Comparison of ENCODE assay signal across 7 cellular contexts in genomic region chr20:5569021-5569420, GRCh38. TPM values are rescaled to one million over a fixed set of nuclear protein-coding genes. Genes with fewer than 3 reads are reported as not detected.
A peak's percentile ranks its signal among the peaks of the same experiment; 100 is the strongest.
DNase-seq lines count a peak whose midpoint lies in the region; ATAC-seq and TF ChIP-seq lines count a peak whose summit lies in the region.

No MANE protein-coding gene starts in this region.

- intact Hi-C loops in left ventricle myocardium superior (cut with micrococcal nuclease): loop anchor here (5.0 kb wide), 1 partner anchor 218 kb away; no protein-coding TSS in a partner anchor

- H3K4me1 ChIP-seq in Peyer's patch: no peaks in the 10 kb centered on the region

- peak; percentile 61 for ATAC-seq in left ventricle myocardium superior

- peak; percentile 23 for DNase-seq in GM06990 (ENCODE audit: extremely low read depth, insufficient read length)
- DNase-seq in HuH-7.5 (ENCODE audit: low spot score): peak; percentile 16
- DNase-seq in Peyer's patch: peak in 2 of 3 donors; percentile 56 to 76
- no peak for DNase-seq in activated naive CD8-positive, alpha-beta T cell treated with anti-CD3 and anti-CD28 coated beads for 36 hours
- DNase-seq in left ventricle myocardium superior: no peak
- peak; percentile 18 for DNase-seq in smooth muscle cell of the brain vasculature (ENCODE audit: low read depth, low spot score)
- DNase-seq in cortex of kidney (lab: John Stamatoyannopoulos, UW): no peak

- no peaks in the 10 kb centered on the region for H3K27me3 Mint-ChIP-seq in activated naive CD8-positive, alpha-beta T cell treated with anti-CD3 and anti-CD28 coated beads for 36 hours

- TF ChIP-seq CTCF in GM06990 (IDR thresholded peaks at IDR 0.05; ENCODE audit: insufficient read depth, low read length, poor library complexity, severe bottlenecking) (peak; percentile 29), Peyer's patch (IDR thresholded peaks at IDR 0.05) (peak; percentile 34 to 81 (median 64))

- H3K27me3 ChIP-seq in GM06990 (replicated peaks; ENCODE audit: control insufficient read depth, insufficient read depth, low read length): no peaks in the 10 kb centered on the region
- H3K27me3 ChIP-seq in Peyer's patch: no peaks in the 10 kb centered on the region

- no peaks in the 10 kb centered on the region for H3K9me3 ChIP-seq in Peyer's patch

- H3K4me3 ChIP-seq in GM06990 (replicated peaks; ENCODE audit: low read depth, low read length) (no peak overlapping the region), Peyer's patch (no peak overlapping the region)

- H3K36me3 ChIP-seq in GM06990 (ENCODE audit: control insufficient read depth, insufficient read depth, low read length) (peaks cover 9% of the 10 kb centered on the region), Peyer's patch (peaks cover 0 to 79% (median 0%) of the 10 kb centered on the region in 3 donors)

- no peak for TF ChIP-seq POLR2A in Peyer's patch (IDR thresholded peaks at IDR 0.05)

- no peak overlapping the region for H3K4me3 Mint-ChIP-seq in activated naive CD8-positive, alpha-beta T cell treated with anti-CD3 and anti-CD28 coated beads for 36 hours

- no peaks in the 10 kb centered on the region for H3K9me3 Mint-ChIP-seq in activated naive CD8-positive, alpha-beta T cell treated with anti-CD3 and anti-CD28 coated beads for 36 hours

- H3K36me3 Mint-ChIP-seq in activated naive CD8-positive, alpha-beta T cell treated with anti-CD3 and anti-CD28 coated beads for 36 hours: peaks cover 28% of the 10 kb centered on the region

- H3K4me1 Mint-ChIP-seq in activated naive CD8-positive, alpha-beta T cell treated with anti-CD3 and anti-CD28 coated beads for 36 hours: peaks cover 14% of the 10 kb centered on the region

- H3K27ac Mint-ChIP-seq in activated naive CD8-positive, alpha-beta T cell treated with anti-CD3 and anti-CD28 coated beads for 36 hours: peak overlapping the region; percentile 62

- H3K27ac ChIP-seq in Peyer's patch: no peak overlapping the region

RNA-seq across cellular contexts. Expression of gene GPCPD1, which starts 41.8 kb away (rescaled TPM):
- total RNA-seq in Peyer's patch: 10 to 100 TPM; 18.2 to 64.4 (median 23.8) TPM
- total RNA-seq in activated naive CD8-positive, alpha-beta T cell treated with anti-CD3 and anti-CD28 coated beads for 36 hours: 10 to 100 TPM; 23.7 to 24.3 TPM
- total RNA-seq in left ventricle myocardium superior: 20.1 TPM

Comparison
In these comparisons a context has a peak if more than half of its experiments do, and no peak if none do; other contexts are left out.
1. DNase-seq: peak in GM06990 (single experiment), HuH-7.5 (single experiment), Peyer's patch (2 of 3) and smooth muscle cell of the brain vasculature (single experiment); none in activated naive CD8-positive, alpha-beta T cell treated with anti-CD3 and anti-CD28 coated beads for 36 hours (single experiment), left ventricle myocardium superior (single experiment) and cortex of kidney (single experiment).